Comparison of ENCODE assay signal across 8 cellular contexts in genomic region chr1:193111641-193112090, GRCh38. TPM values are rescaled to one million over a fixed set of nuclear protein-coding genes. Genes with fewer than 3 reads are reported as not detected.
A peak's percentile ranks its signal among the peaks of the same experiment; 100 is the strongest.
DNase-seq lines count a peak whose midpoint lies in the region; ATAC-seq and TF ChIP-seq lines count a peak whose summit lies in the region.

No MANE protein-coding gene starts in this region.

- ATAC-seq in GM19023 (IDR thresholded peaks at IDR 0.05; ENCODE audit: unreplicated experiment): peak; percentile 3
- peak in 1 of 2 donors; percentile 64 for ATAC-seq in gastrocnemius medialis
- ATAC-seq in GM18873 (IDR thresholded peaks at IDR 0.05; ENCODE audit: low FRiP score, unreplicated experiment): no peak

- no peaks in the 10 kb centered on the region for H3K9me3 Mint-ChIP-seq in progenitor cell of endocrine pancreas (ENCODE audit: low read depth)

- H3K27me3 ChIP-seq in PC-9 (ENCODE audit: insufficient read depth, low read depth): no peaks in the 10 kb centered on the region
- H3K27me3 ChIP-seq in gastrocnemius medialis: no peaks in the 10 kb centered on the region
- H3K27me3 ChIP-seq in testis: no peaks in the 10 kb centered on the region

- intact Hi-C loops in PC-9 (cut with micrococcal nuclease; ENCODE audit: unreplicated experiment): no loop called here
- intact Hi-C loops in gastrocnemius medialis (cut with DNase I; ENCODE audit: low total_unique reads): no loop called here
- intact Hi-C loops in testis (cut with DNase I; ENCODE audit: low total_unique reads): no loop called here

- CTCF ChIA-PET in PC-9 (lab: Charles Lee): interaction anchor here (0.5 kb wide), 1 partner anchor 1669 kb away, joined by 3 read pairs; no protein-coding TSS in a partner anchor

- H3K9me2 ChIP-seq in PC-9 (ENCODE audit: insufficient read depth): no peaks in the 10 kb centered on the region

- H3K36me3 ChIP-seq in PC-9 (ENCODE audit: low read depth): no peaks in the 10 kb centered on the region
- H3K36me3 ChIP-seq in gastrocnemius medialis: no peaks in the 10 kb centered on the region
- H3K36me3 ChIP-seq in testis (ENCODE audit: low read depth, missing control alignments): no peaks in the 10 kb centered on the region

- H3K79me2 ChIP-seq in PC-9 (ENCODE audit: low read depth): no peaks in the 10 kb centered on the region

- H4K20me1 ChIP-seq in PC-9 (ENCODE audit: insufficient read depth): no peaks in the 10 kb centered on the region

- H3K9me3 ChIP-seq in PC-9 (ENCODE audit: insufficient read depth, low read depth): no peaks in the 10 kb centered on the region
- H3K9me3 ChIP-seq in gastrocnemius medialis: no peaks in the 10 kb centered on the region
- H3K9me3 ChIP-seq in testis: no peaks in the 10 kb centered on the region

- in situ Hi-C loops in gastrocnemius medialis (cut with MboI; ENCODE audit: low sequenced_read_pairs in 4 of 4): loop anchor here in 2 of 4 donors (25.0 kb wide), 1 partner anchor 299 kb away; the partner anchor contains the start of gene RGS2 (in 2 of the 2)

- H2AFZ ChIP-seq in PC-9: peak overlapping the region; percentile 75; the same call in 1 of the 2 replicates

- H3K4me3 ChIP-seq in PC-9 (peak overlapping the region; percentile 38; the same call in 1 of the 2 replicates), gastrocnemius medialis (no peak overlapping the region), testis (no peak overlapping the region)

- no peak for TF ChIP-seq CTCF in PC-9 (conservative IDR thresholded peaks at IDR 0.05)
- TF ChIP-seq CTCF in gastrocnemius medialis (IDR thresholded peaks at IDR 0.05 in 4 of 5, conservative IDR thresholded peaks at IDR 0.05 in 1 of 5): no peak
- no peak for TF ChIP-seq CTCF in progenitor cell of endocrine pancreas (IDR thresholded peaks at IDR 0.05; ENCODE audit: unreplicated experiment)
- TF ChIP-seq CTCF in testis (IDR thresholded peaks at IDR 0.05): no peak

- TF ChIP-seq POLR2A in gastrocnemius medialis (IDR thresholded peaks at IDR 0.05) (no peak), testis (IDR thresholded peaks at IDR 0.05) (no peak)

- no TSS peak for BruUV-seq in PC-9 (replicated peaks; lab: Mats Ljungman, UMichigan)

- DNase-seq in PC-9 (peak; percentile 57 to 59), fibroblast of the conjunctiva (ENCODE audit: low read depth) (peak; percentile 77), gastrocnemius medialis (peak; percentile 23 to 77), progenitor cell of endocrine pancreas (ENCODE audit: low spot score, unreplicated experiment) (no peak), testis (no peak), NCI-H2081 treated with DMSO at 0.1 percent for 48 hours (lab: John Stamatoyannopoulos, UW) (no peak)

- 44 to 68% methylated on average over 6 of the region's 6 CpGs for WGBS in testis, 2 donors

- H3K27ac ChIP-seq in PC-9 (peak overlapping the region; percentile 83), gastrocnemius medialis (peak overlapping the region; percentile 29 to 73 (median 54)), testis (no peak overlapping the region)

- no peaks in the 10 kb centered on the region for H3K36me3 Mint-ChIP-seq in progenitor cell of endocrine pancreas (ENCODE audit: insufficient read depth)

- peaks cover 17% of the 10 kb centered on the region for H3F3A ChIP-seq in PC-9 (ENCODE audit: insufficient read depth, low read depth)

- POLR2A ChIA-PET in PC-9 (lab: Charles Lee; ENCODE audit: unreplicated experiment): interaction anchor here (0.7 kb wide), 1 partner anchor 19 kb away, joined by 6 read pairs; no protein-coding TSS in a partner anchor

- peak overlapping the region; percentile 78 for H3K4me2 ChIP-seq in PC-9

- H3K4me1 ChIP-seq in PC-9 (replicated peaks; ENCODE audit: insufficient read depth): peaks cover 38% of the 10 kb centered on the region
- H3K4me1 ChIP-seq in gastrocnemius medialis: peaks cover 8 to 16% of the 10 kb centered on the region in 2 donors
- no peaks in the 10 kb centered on the region for H3K4me1 ChIP-seq in testis

- no peaks in the 10 kb centered on the region for H3K27me3 Mint-ChIP-seq in progenitor cell of endocrine pancreas

- peaks cover 28% of the 10 kb centered on the region for H3K4me1 Mint-ChIP-seq in progenitor cell of endocrine pancreas (ENCODE audit: low read depth)

- H3K27ac Mint-ChIP-seq in progenitor cell of endocrine pancreas: no peak overlapping the region

- H3K4me3 Mint-ChIP-seq in progenitor cell of endocrine pancreas (ENCODE audit: low read depth): no peak overlapping the region

RNA-seq across cellular contexts. Expression of gene GLRX2, which starts 6.5 kb away (rescaled TPM):
- total RNA-seq in PC-9 (2021) (12.5 and 16.7 TPM in 2 replicates), gastrocnemius medialis (10 to 100 TPM; 11.9 to 42.8 (median 20.7) TPM), progenitor cell of endocrine pancreas (8.5 TPM in 2 replicates), testis (10 to 100 TPM; 21.2 to 47.6 TPM)
- 70.1 TPM for polyA plus RNA-seq in testis (ENCODE audit: insufficient read depth, low read depth, low replicate concordance)

RNA-seq across cellular contexts. Expression of gene CDC73, which starts 10.2 kb away (rescaled TPM):
- total RNA-seq in PC-9 (2021) (39.6 and 47.1 TPM in 2 replicates), gastrocnemius medialis (10 to 100 TPM; 12.3 to 23.7 (median 17.4) TPM), progenitor cell of endocrine pancreas (62.7 and 64.0 TPM in 2 replicates), testis (10 to 100 TPM; 39.6 to 47.1 TPM)
- polyA plus RNA-seq in testis (ENCODE audit: insufficient read depth, low read depth, low replicate concordance): 31.4 TPM

RNA-seq across cellular contexts. Expression of gene RO60, which starts 52.3 kb away (rescaled TPM):
- total RNA-seq in PC-9 (2021) (40.4 and 49.2 TPM in 2 replicates), gastrocnemius medialis (10 to 100 TPM; 56.1 to 74.0 (median 58.2) TPM), progenitor cell of endocrine pancreas (87.8 and 92.4 TPM in 2 replicates), testis (10 to 100 TPM; 95.8 to 96.3 TPM)
- polyA plus RNA-seq in testis (ENCODE audit: insufficient read depth, low read depth, low replicate concordance): 26.7 TPM

RNA-seq across cellular contexts. Expression of gene UCHL5, which starts 52.5 kb away (rescaled TPM):
- total RNA-seq in PC-9 (2021) (37.0 and 49.3 TPM in 2 replicates), gastrocnemius medialis (10 to 100 TPM; 26.0 to 40.6 (median 30.7) TPM), progenitor cell of endocrine pancreas (25.3 and 28.5 TPM in 2 replicates), testis (10 to 100 TPM; 38.5 to 55.5 TPM)
- 17.9 TPM for polyA plus RNA-seq in testis (ENCODE audit: insufficient read depth, low read depth, low replicate concordance)

Comparison
In these comparisons a context has a peak if more than half of its experiments do, and no peak if none do; other contexts are left out.
1. DNase-seq: peak in PC-9 (2 of 2), fibroblast of the conjunctiva (single experiment) and gastrocnemius medialis (2 of 2); none in progenitor cell of endocrine pancreas (single experiment), testis (single experiment) and NCI-H2081 treated with DMSO at 0.1 percent for 48 hours (single experiment).
2. H3K27ac ChIP-seq: peak in PC-9 (single experiment) and gastrocnemius medialis (4 of 4); none in testis (0 of 2).